In the genomic region with DNA sequence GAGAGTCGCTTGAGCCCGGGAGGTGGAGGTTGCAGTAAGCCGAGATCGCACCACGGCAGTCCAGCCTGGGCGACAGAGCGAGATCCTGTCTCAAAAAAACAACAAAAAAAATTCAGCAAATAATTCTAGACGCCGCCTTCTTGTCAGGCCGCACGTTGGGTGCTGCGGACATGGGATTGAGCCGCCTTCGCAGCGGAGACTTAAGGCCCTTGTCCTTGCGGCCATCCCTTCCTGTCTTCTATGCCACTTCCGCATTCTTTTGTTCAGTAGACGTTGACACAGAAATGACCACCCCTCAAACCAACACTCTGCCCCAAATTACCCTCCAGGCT, we compare ENCODE assay signal across 8 cellular contexts. TPM values are rescaled to one million over a fixed set of nuclear protein-coding genes. Genes with fewer than 3 reads are reported as not detected.
DNase-seq lines count a peak whose midpoint lies in the region; ATAC-seq and TF ChIP-seq lines count a peak whose summit lies in the region.

No MANE protein-coding gene starts in this region.

- peak overlapping the region in 4 of 5 experiments; percentile 93 to 96 (median 95) for H3K27ac Mint-ChIP-seq in brain

- H3K4me3 Mint-ChIP-seq in brain, result peak overlapping the region; percentile 89 to 96 (median 92)

- H3K4me1 ChIP-seq in lower lobe of right lung, result peaks cover 58% of the 10 kb centered on the region
- peaks cover 10 to 38% (median 14%) of the 10 kb centered on the region in 4 donors for H3K4me1 ChIP-seq in transverse colon

- no peak for TF ChIP-seq POLR2A in transverse colon (IDR thresholded peaks at IDR 0.05)

- H3K27ac ChIP-seq in lower lobe of right lung (peak overlapping the region; percentile 91), transverse colon (peak overlapping the region; percentile 84 to 92 (median 88))

- intact Hi-C loops in lower lobe of right lung (cut with DNase I) (no loop called here), transverse colon (cut with DNase I; ENCODE audit: low total_unique reads) (loop anchor here (1.0 kb wide), 1 partner anchor 16 kb away; no protein-coding TSS in a partner anchor), left colon (cut with DNase I, micrococcal nuclease) (no loop called here)

- H3K27me3 ChIP-seq in GM06990 (replicated peaks; ENCODE audit: control insufficient read depth, insufficient read depth, low read length) (no peaks in the 10 kb centered on the region), lower lobe of right lung (ENCODE audit: low read depth) (no peaks in the 10 kb centered on the region), transverse colon (no peaks in the 10 kb centered on the region)

- H3K9me3 Mint-ChIP-seq in brain, result peaks cover 0 to 3% (median 0%) of the 10 kb centered on the region in 5 experiments

- peaks cover 16% of the 10 kb centered on the region for H3K36me3 Mint-ChIP-seq in brain

- WGBS in transverse colon (ENCODE audit: low coverage in 1 of 2), 2 donors, result 13 to 45% methylated on average over 3 to 18 of the region's 18 CpGs

- peaks cover 3% of the 10 kb centered on the region for H3K27me3 Mint-ChIP-seq in brain

- no peak for TF ChIP-seq CTCF in GM06990 (IDR thresholded peaks at IDR 0.05; ENCODE audit: insufficient read depth, low read length, poor library complexity, severe bottlenecking)
- TF ChIP-seq CTCF in brain (conservative IDR thresholded peaks at IDR 0.05), result no peak
- TF ChIP-seq CTCF in lower lobe of right lung (IDR thresholded peaks at IDR 0.05), result no peak
- no peak for TF ChIP-seq CTCF in transverse colon (IDR thresholded peaks at IDR 0.05)

- in situ Hi-C loops in transverse colon (cut with MboI; ENCODE audit: low pct_ligation_motif_present in 1 of 4, low pct_unique_long_range_greater_than_20kb in 1 of 4, low sequenced_read_pairs in 3 of 4), result no loop called here

- peak overlapping the region; percentile 92 for H3K4me3 ChIP-seq in GM06990 (replicated peaks; ENCODE audit: low read depth, low read length)
- H3K4me3 ChIP-seq in lower lobe of right lung, result peak overlapping the region; percentile 72
- peak overlapping the region; percentile 57 to 79 (median 68) for H3K4me3 ChIP-seq in transverse colon

- no peak for DNase-seq in GM06990 (ENCODE audit: extremely low read depth, insufficient read length)
- peak; percentile 59 for DNase-seq in NCI-H2029 (lab: John Stamatoyannopoulos, UW)
- peak; percentile 67 for DNase-seq in lower lobe of right lung
- DNase-seq in transverse colon, result no peak
- no peak for DNase-seq in NCI-H1092 treated with DMSO at 0.1 percent for 48 hours (lab: John Stamatoyannopoulos, UW)
- DNase-seq in left colon, result no peak

- H3K4me1 Mint-ChIP-seq in brain, result peaks cover 32% of the 10 kb centered on the region

- ATAC-seq in GM21737 (IDR thresholded peaks at IDR 0.05; ENCODE audit: unreplicated experiment) (peak; percentile 23), lower lobe of right lung (peak; percentile 59 to 66), left colon (no peak)

- H3K36me3 ChIP-seq in GM06990 (ENCODE audit: control insufficient read depth, insufficient read depth, low read length) (peaks cover 2% of the 10 kb centered on the region; the same call in 1 of the 2 replicates), lower lobe of right lung (peaks cover 7% of the 10 kb centered on the region), transverse colon (no peaks in the 10 kb centered on the region)

- no peak for TF ChIP-seq EP300 in transverse colon (IDR thresholded peaks at IDR 0.05; ENCODE audit: low read depth)

- H3K9me3 ChIP-seq in lower lobe of right lung, result no peaks in the 10 kb centered on the region
- no peaks in the 10 kb centered on the region for H3K9me3 ChIP-seq in transverse colon

RNA-seq across cellular contexts. Expression of gene PTPN18, which starts 15.8 kb away (rescaled TPM):
- 55.9 TPM for polyA plus RNA-seq in brain (ENCODE audit: insufficient read depth, low read depth, low replicate concordance)
- total RNA-seq in lower lobe of right lung, result 74.1 TPM
- 100 to 1,000 TPM; 136 to 168 (median 148) TPM for total RNA-seq in transverse colon
- total RNA-seq in left colon, result 100 to 1,000 TPM; 112 to 168 TPM

RNA-seq across cellular contexts. Expression of gene IMP4, which starts 29.0 kb away (rescaled TPM):
- polyA plus RNA-seq in brain (ENCODE audit: insufficient read depth, low read depth, low replicate concordance), result 63.0 TPM
- total RNA-seq in lower lobe of right lung, result 55.9 TPM
- total RNA-seq in transverse colon, result 100 to 1,000 TPM in 1 of 4 donors, 10 to 100 TPM in 3; 52.1 to 367 (median 83.7) TPM
- 10 to 100 TPM; 60.7 to 74.8 TPM for total RNA-seq in left colon

Comparison
In these comparisons a context has a peak if more than half of its experiments do, and no peak if none do; other contexts are left out.
1. DNase-seq: peak in NCI-H2029 (single experiment) and lower lobe of right lung (single experiment); none in GM06990 (single experiment), transverse colon (single experiment), NCI-H1092 treated with DMSO at 0.1 percent for 48 hours (single experiment) and left colon (0 of 2).
2. Peak in every context shown above with its lines, with median percentiles within 50 percentile points of each other: H3K4me3 ChIP-seq.